Comparison of ENCODE assay signal across 16 cellular contexts in genomic region chr4:38723726-38724506, GRCh38. TPM values are rescaled to one million over a fixed set of nuclear protein-coding genes. Genes with fewer than 3 reads are reported as not detected.
DNase-seq lines count a peak whose midpoint lies in the region; ATAC-seq, FAIRE-seq and TF ChIP-seq lines count a peak whose summit lies in the region.
"Had no signal": no experiment of that assay in that cellular context is flagged by ENCODE, and none has a peak within 500 bp of the region (broad histone marks: within the 10 kb centered on the region; RNA-seq: fewer than 3 reads in every experiment).

No MANE protein-coding gene starts in this region.

- H2BK5ac ChIP-seq in IMR-90 (ENCODE audit: low read depth, low read length, poor library complexity, severe bottlenecking) (no peak overlapping the region), mesendoderm (ENCODE audit: low read length) (no peak overlapping the region)

- H3K9me1 ChIP-seq in IMR-90 (ENCODE audit: insufficient read depth, low read length) = no peaks in the 10 kb centered on the region

- H4K8ac ChIP-seq in IMR-90 (ENCODE audit: low read depth in 2 of 2, low read length in 2 of 2) (no peak overlapping the region), mesendoderm (ENCODE audit: low read depth, low read length) (no peak overlapping the region)

- H3K4ac ChIP-seq in IMR-90 (ENCODE audit: low read depth, low read length) (0 out of 2 replicates have a peak overlapping the region, but pooled peaks have one; percentile 10), mesendoderm (ENCODE audit: low read depth, low read length) (no peak overlapping the region)

- H3K4me2 ChIP-seq in BLaER1 treated with 17β-estradiol and CSF1 and Interleukin-3, amounts not matched to agents 10 nM and 100 nM = peak overlapping the region; percentile 54 to 84 (median 70)
- H3K4me2 ChIP-seq in IMR-90 (ENCODE audit: low read depth, low read length) (no peak overlapping the region), GM12878 (ENCODE audit: control insufficient read depth, insufficient read depth) (no peak overlapping the region), mesendoderm (ENCODE audit: low read length) (no peak overlapping the region)

- 0 out of 2 replicates have a peak overlapping the region, but pooled peaks have one; percentile 6 for H2BK120ac ChIP-seq in IMR-90 (ENCODE audit: low read depth, low read length)
- no peak overlapping the region for H2BK120ac ChIP-seq in mesendoderm (ENCODE audit: low read depth, low read length)

- TF ChIP-seq CTCF in IMR-90 (conservative IDR thresholded peaks at IDR 0.05; ENCODE audit: low read depth, low read length) (no peak), GM12878 (IDR thresholded peaks at IDR 0.05 in 2 of 3, conservative IDR thresholded peaks at IDR 0.05 in 1 of 3; ENCODE audit: control insufficient read depth in 2 of 3, extremely low read depth in 1 of 3, insufficient read depth in 1 of 3, low read depth in 3 of 3, low read length in 3 of 3) (no peak)

- DNase-seq in IMR-90 (no peak), GM12878 (ENCODE audit: low read depth, low spot score) (no peak), mesendoderm (peak; percentile 95), NCI-H1436 treated with DMSO at 0.1 percent for 48 hours (lab: John Stamatoyannopoulos, UW) (no peak), H7 (no peak), sciatic nerve (ENCODE audit: low spot score) (no peak)
- DNase-seq: activated effector memory CD4-positive, alpha-beta T cell treated with anti-CD3 and anti-CD28 coated beads, Interleukin-2, amount 50 U/mL, for 16 hours; aorta; lower lobe of right lung; NCI-H1105 treated with DMSO at 0.1 percent for 48 hours; stimulated activated CD4-positive, alpha-beta T cell treated with anti-CD3 and anti-CD28 coated beads, Interleukin-4, amount 100 ng/mL, for 24 hours had no signal

- BruUV-seq in IMR-90 (replicated peaks; lab: Mats Ljungman, UMichigan) = no TSS peak
- BruUV-seq in GM12878 (replicated peaks; lab: Mats Ljungman, UMichigan) = no TSS peak

- no peak overlapping the region for H2AK5ac ChIP-seq in IMR-90 (ENCODE audit: low read depth, low read length)
- H2AK5ac ChIP-seq in mesendoderm (ENCODE audit: low read length) = no peak overlapping the region

- H3K56ac ChIP-seq in IMR-90 (ENCODE audit: extremely low read depth, insufficient read depth, low read length) = no peak overlapping the region
- no peak overlapping the region for H3K56ac ChIP-seq in mesendoderm (ENCODE audit: low read length)

- H2AK9ac ChIP-seq in IMR-90 (replicated peaks; ENCODE audit: low read depth, low read length, poor library complexity) = peak overlapping the region; percentile 3

- TF ChIP-seq RAD21 in IMR-90 (IDR thresholded peaks at IDR 0.05; ENCODE audit: low read length) = no peak
- TF ChIP-seq RAD21 in GM12878 (IDR thresholded peaks at IDR 0.05; ENCODE audit: insufficient read depth, low read depth, low read length) = no peak

- H2BK20ac ChIP-seq in IMR-90 (ENCODE audit: low read depth, low read length) = no peak overlapping the region; the same call in 1 of the 2 replicates

- H2AFZ ChIP-seq in IMR-90 (replicated peaks; ENCODE audit: low read length, poor library complexity) = no peak overlapping the region
- H2AFZ ChIP-seq in GM12878 (ENCODE audit: control insufficient read depth, low read depth, low read length) = no peak overlapping the region

- H4K20me1 ChIP-seq in BLaER1 treated with 17β-estradiol and CSF1 and Interleukin-3, amounts not matched to agents 10 nM and 100 nM = no peaks in the 10 kb centered on the region
- H4K20me1 ChIP-seq in IMR-90 (ENCODE audit: insufficient read depth, low read length) = no peaks in the 10 kb centered on the region
- no peaks in the 10 kb centered on the region for H4K20me1 ChIP-seq in GM12878 (ENCODE audit: control insufficient read depth, insufficient read depth)

- H3K27me3 ChIP-seq in BLaER1 treated with 17β-estradiol and CSF1 and Interleukin-3, amounts not matched to agents 10 nM and 100 nM = no peaks in the 10 kb centered on the region
- H3K27me3 ChIP-seq in IMR-90 (ENCODE audit: control insufficient read depth, insufficient read depth, low read length) = no peaks in the 10 kb centered on the region; the same call in 1 of the 2 replicates
- H3K27me3 ChIP-seq in GM12878 (replicated peaks in 1 of 2; ENCODE audit: control insufficient read depth in 2 of 2, insufficient read depth in 2 of 2, low read length in 1 of 2) = no peaks in the 10 kb centered on the region
- H3K27me3 ChIP-seq in mesendoderm (ENCODE audit: insufficient read depth, low read length, poor library complexity) = no peaks in the 10 kb centered on the region
- H3K27me3 ChIP-seq in H7 (ENCODE audit: control insufficient read depth, insufficient read depth, low read length) = no peaks in the 10 kb centered on the region
- H3K27me3 ChIP-seq: right atrium auricular region had no signal

- H3K9me3 ChIP-seq in BLaER1 treated with 17β-estradiol and CSF1 and Interleukin-3, amounts not matched to agents 10 nM and 100 nM (replicated peaks in 1 of 11) = peaks cover 6 to 25% (median 15%) of the 10 kb centered on the region in 11 experiments; a peak in 18 of 22 replicates
- H3K9me3 ChIP-seq in IMR-90 (ENCODE audit: control insufficient read depth, insufficient read depth, low read length) (no peaks in the 10 kb centered on the region), GM12878 (replicated peaks; ENCODE audit: control insufficient read depth, insufficient read depth, low read length) (no peaks in the 10 kb centered on the region; the same call in 2 of the 3 replicates)
- H3K9me3 ChIP-seq: HAP-1, lower lobe of right lung, right atrium auricular region had no signal

- no peaks in the 10 kb centered on the region for H3K79me1 ChIP-seq in IMR-90 (ENCODE audit: low read depth in 1 of 2, low read length in 2 of 2)
- no peaks in the 10 kb centered on the region for H3K79me1 ChIP-seq in mesendoderm (ENCODE audit: low read length)

- no peaks in the 10 kb centered on the region for H3K36me3 ChIP-seq in BLaER1 treated with 17β-estradiol and CSF1 and Interleukin-3, amounts not matched to agents 10 nM and 100 nM
- H3K36me3 ChIP-seq in IMR-90 (ENCODE audit: control insufficient read depth, insufficient read depth, low read length) = no peaks in the 10 kb centered on the region
- no peaks in the 10 kb centered on the region for H3K36me3 ChIP-seq in GM12878 (ENCODE audit: control insufficient read depth in 2 of 2, insufficient read depth in 2 of 2, low read length in 1 of 2)
- H3K36me3 ChIP-seq in mesendoderm (ENCODE audit: control insufficient read depth, insufficient read depth, low read length) = no peaks in the 10 kb centered on the region
- no peaks in the 10 kb centered on the region for H3K36me3 ChIP-seq in H7 (replicated peaks; ENCODE audit: control insufficient read depth, insufficient read depth, low read length)
- H3K36me3 ChIP-seq: HAP-1, lower lobe of right lung, right atrium auricular region had no signal

- H2BK15ac ChIP-seq in IMR-90 (ENCODE audit: low read depth, low read length) (no peak overlapping the region), mesendoderm (replicated peaks; ENCODE audit: low read depth) (no peak overlapping the region)

- TF ChIP-seq EP300 in GM12878 (IDR thresholded peaks at IDR 0.05; ENCODE audit: borderline replicate concordance in 1 of 2, control insufficient read depth in 1 of 2, low read depth in 2 of 2, low read length in 2 of 2) = no peak

- H3K4me1 ChIP-seq in BLaER1 treated with 17β-estradiol and CSF1 and Interleukin-3, amounts not matched to agents 10 nM and 100 nM = peaks cover 11 to 28% (median 19%) of the 10 kb centered on the region in 10 experiments
- peaks cover 5% of the 10 kb centered on the region for H3K4me1 ChIP-seq in IMR-90 (ENCODE audit: control insufficient read depth, insufficient read depth, low read length)
- H3K4me1 ChIP-seq in GM12878 (ENCODE audit: control insufficient read depth, insufficient read depth, low read length) = peaks cover 3% of the 10 kb centered on the region
- H3K4me1 ChIP-seq in mesendoderm (ENCODE audit: control insufficient read depth, low read depth, low read length) = peaks cover 7% of the 10 kb centered on the region
- H3K4me1 ChIP-seq: HAP-1 had no signal

- CTCF ChIA-PET in IMR-90 (lab: Yijun Ruan, JAX) = interaction anchor here (0.6 to 1.8 kb wide), 2 partner anchors 20 to 49 kb away, joined by 3 to 6 read pairs; no protein-coding TSS in a partner anchor
- CTCF ChIA-PET in GM12878 (lab: Yijun Ruan, JAX) = interaction anchor here (1.3 kb wide), 1 partner anchor 591 kb away, joined by 4 read pairs; no protein-coding TSS in a partner anchor

- dilution Hi-C loops in IMR-90 (cut with HindIII; ENCODE audit: low sequenced_read_pairs, unreplicated experiment) = no loop called here

- no peak for FAIRE-seq in GM12878 (lab: Jason Lieb, UNC)

- no peak overlapping the region for H3K23ac ChIP-seq in IMR-90 (ENCODE audit: low read depth, low read length)
- no peak overlapping the region for H3K23ac ChIP-seq in mesendoderm (ENCODE audit: low read length)

- H3K79me2 ChIP-seq in GM12878 (ENCODE audit: control insufficient read depth, insufficient read depth, low read length) (no peaks in the 10 kb centered on the region), mesendoderm (ENCODE audit: control insufficient read depth, insufficient read depth, low read length) (no peaks in the 10 kb centered on the region)

- POLR2A ChIA-PET in IMR-90 (lab: Charles Lee; ENCODE audit: unreplicated experiment) = interaction anchor here (0.5 kb wide), 1 partner anchor 30 kb away, joined by 5 read pairs; no protein-coding TSS in a partner anchor
- POLR2A ChIA-PET in GM12878 (lab: Charles Lee) = no interaction called here

- intact Hi-C loops in IMR-90 (cut with micrococcal nuclease) = no loop called here
- intact Hi-C loops in GM12878 (cut with micrococcal nuclease; ENCODE audit: unreplicated experiment) = no loop called here
- intact Hi-C loops in sciatic nerve (cut with DNase I) = no loop called here

- no peak overlapping the region for H3K27ac ChIP-seq in BLaER1 treated with 17β-estradiol and CSF1 and Interleukin-3, amounts not matched to agents 10 nM and 100 nM
- no peak overlapping the region for H3K27ac ChIP-seq in IMR-90 (ENCODE audit: insufficient read depth, low read length)
- H3K27ac ChIP-seq in GM12878 (ENCODE audit: control insufficient read depth, insufficient read depth) = no peak overlapping the region
- no peak overlapping the region for H3K27ac ChIP-seq in mesendoderm (ENCODE audit: low read depth, low read length)
- H3K27ac ChIP-seq: coronary artery, lower lobe of right lung, right atrium auricular region had no signal

- SMC1A ChIA-PET in GM12878 (lab: Charles Lee; ENCODE audit: uncharacterized antibody, unreplicated experiment) = interaction anchor here (1.1 to 2.0 kb wide), 5 partner anchors 9 to 545 kb away, joined by 3 to 6 read pairs (median 3); no protein-coding TSS in a partner anchor

- peak overlapping the region; percentile 16; the same call in 1 of the 2 replicates for H3K18ac ChIP-seq in IMR-90 (ENCODE audit: low read depth, low read length)
- H3K18ac ChIP-seq in mesendoderm (ENCODE audit: low read length) = no peak overlapping the region

- no peak for TF ChIP-seq POLR2A in IMR-90 (IDR thresholded peaks at IDR 0.05; ENCODE audit: low read depth, low read length)
- no peak for TF ChIP-seq POLR2A in GM12878 (IDR thresholded peaks at IDR 0.05; ENCODE audit: low read depth, low read length)

- H3K14ac ChIP-seq in IMR-90 (replicated peaks; ENCODE audit: low read depth, low read length) = peak overlapping the region; percentile 25; the same call in 1 of the 2 replicates

- in situ Hi-C loops in IMR-90 (cut with MboI; ENCODE audit: low sequenced_read_pairs) (loop anchor here (10.0 kb wide), 1 partner anchor 919 kb away; no protein-coding TSS in a partner anchor), GM12878 (cut with MboI) (no loop called here)

- ATAC-seq in IMR-90 (ENCODE audit: low read depth) (peak; percentile 71), GM12878 (no peak), sciatic nerve (no peak), HG02938 (IDR thresholded peaks at IDR 0.05; ENCODE audit: unreplicated experiment) (no peak)
- ATAC-seq: lower lobe of right lung had no signal

- H4K5ac ChIP-seq in IMR-90 (ENCODE audit: low read depth, low read length) (no peak overlapping the region), mesendoderm (ENCODE audit: low read length) (no peak overlapping the region)

- WGBS in IMR-90 (ENCODE audit: extremely low coverage in 2 of 2, insufficient read length in 1 of 2), 2 experiments = 83% methylated on average over 1 of the region's 7 CpGs; no CpG with 5 or more reads in 1 of the 2 experiments
- WGBS in GM12878 (ENCODE audit: insufficient coverage, insufficient replicate concordance, low lambda C conversion rate, missing lambda C conversion rate) = 91% methylated on average over 7 of the region's 7 CpGs
- no CpG with 5 or more reads among the region's 7 CpGs for WGBS in mesendoderm (ENCODE audit: extremely low coverage, insufficient coverage, low lambda C conversion rate)

- no peak overlapping the region for H4K91ac ChIP-seq in IMR-90 (ENCODE audit: insufficient read depth, low read depth, low read length)

- RAD21 ChIA-PET in GM12878 (lab: Charles Lee; ENCODE audit: unreplicated experiment) = interaction anchor here (0.7 kb wide), 1 partner anchor 35 kb away, joined by 3 read pairs; no protein-coding TSS in a partner anchor

- no peak overlapping the region for H3K4me3 ChIP-seq in BLaER1 treated with 17β-estradiol and CSF1 and Interleukin-3, amounts not matched to agents 10 nM and 100 nM
- H3K4me3 ChIP-seq in IMR-90 (ENCODE audit: insufficient read depth, low read depth, low read length) = no peak overlapping the region
- H3K4me3 ChIP-seq in GM12878 = no peak overlapping the region
- no peak overlapping the region for H3K4me3 ChIP-seq in mesendoderm (ENCODE audit: low read length)
- no peak overlapping the region for H3K4me3 ChIP-seq in H7 (ENCODE audit: insufficient read depth, low read depth, low read length)
- H3K4me3 ChIP-seq: coronary artery, HAP-1, lower lobe of right lung, right atrium auricular region had no signal

- no peak overlapping the region for H3K9ac ChIP-seq in BLaER1 treated with 17β-estradiol and CSF1 and Interleukin-3, amounts not matched to agents 10 nM and 100 nM
- H3K9ac ChIP-seq in IMR-90 (ENCODE audit: low read depth, low read length) (no peak overlapping the region), GM12878 (ENCODE audit: control insufficient read depth, insufficient read depth, low read length) (no peak overlapping the region), mesendoderm (ENCODE audit: low read length) (no peak overlapping the region)

RNA-seq across cellular contexts. Expression of gene TLR10, which starts 58.9 kb away (rescaled TPM):
- total RNA-seq in IMR-90 (2012; rRNA removed) (not detected in 2 replicates), GM12878 (2014; rRNA removed) (82.7 and 109 TPM in 2 replicates), GM12878 (2014; rRNA removed; fragmentation: Illumina TruSeq; extraction: Trizol) (107 and 109 TPM in 2 replicates), GM12878 (2021) (50.4 and 52.8 TPM in 2 replicates), sciatic nerve (1.6 TPM)
- polyA plus RNA-seq in IMR-90 (2012; rRNA removed) (not detected in 2 replicates), GM12878 (2011; rRNA removed) (149 and 243 TPM in 2 replicates), GM12878 (2014; fragmentation: Illumina TruSeq; extraction: Trizol) (118 and 166 TPM in 2 replicates), GM12878 (2014; fragmentation: Nextera tagmentation; extraction: Ambion mirVana) (10 to 100 TPM; 31.5 to 41.8 TPM), GM12878 (2014; rRNA removed) (65.8 and 79.3 TPM in 2 replicates), GM12878 (2016; fragmentation: Nextera tagmentation; extraction: Ambion mirVana) (10 to 100 TPM; 45.9 to 47.1 TPM)
- not detected in 2 replicates for polyA plus RNA-seq in IMR-90 (2012; cell fraction: cytosol; rRNA removed)
- polyA plus RNA-seq in IMR-90 (2012; cell fraction: nucleus; rRNA removed; ENCODE audit: low replicate concordance) = not detected in 2 replicates
- total RNA-seq in GM12878 (2013; cell fraction: nucleolus; rRNA removed) = 307 and 331 TPM in 2 replicates
- polyA plus RNA-seq in GM12878 (2011; ENCODE audit: low read depth) = 37.6 TPM
- polyA plus RNA-seq in GM12878 (2011; cell fraction: cytosol; rRNA removed) = 53.5 and 61.0 TPM in 2 replicates
- polyA plus RNA-seq in GM12878 (2011; cell fraction: nucleus; rRNA removed) = 75.6 and 82.5 TPM in 2 replicates
- polyA plus RNA-seq in GM12878 (2012) = 49.5 and 69.6 TPM in 2 replicates
- polyA minus RNA-seq in GM12878 (2011; rRNA and poly(A)+ RNA removed) = 80.6 and 111 TPM in 2 replicates
- 23.4 and 28.1 TPM in 2 replicates for polyA minus RNA-seq in GM12878 (2011; cell fraction: cytosol; rRNA and poly(A)+ RNA removed)
- polyA minus RNA-seq in GM12878 (2011; cell fraction: nucleus; rRNA and poly(A)+ RNA removed) = 39.7 and 47.2 TPM in 2 replicates
- polyA plus RNA-seq in mesendoderm (2013, experiment 1 of 2) = not detected
- 0.01 TPM for polyA plus RNA-seq in mesendoderm (2013, experiment 2 of 2)
- not detected in 2 replicates for total RNA-seq in H7 (2014; rRNA removed; shearing (Covaris generic))
- polyA plus RNA-seq: aorta had no signal

RNA-seq across cellular contexts. Expression of gene KLF3, which starts 59.9 kb away (rescaled TPM):
- total RNA-seq in IMR-90 (2012; rRNA removed) (8.2 and 9.4 TPM in 2 replicates), GM12878 (2014; rRNA removed) (2.2 and 2.3 TPM in 2 replicates), GM12878 (2014; rRNA removed; fragmentation: Illumina TruSeq; extraction: Trizol) (1.9 and 2.6 TPM in 2 replicates), GM12878 (2021) (5.7 and 5.8 TPM in 2 replicates), sciatic nerve (80.8 TPM)
- polyA plus RNA-seq in IMR-90 (2012; rRNA removed) (11.6 and 12.6 TPM in 2 replicates), GM12878 (2011; rRNA removed) (4.1 and 4.7 TPM in 2 replicates), GM12878 (2014; fragmentation: Illumina TruSeq; extraction: Trizol) (4.1 and 4.9 TPM in 2 replicates), GM12878 (2014; fragmentation: Nextera tagmentation; extraction: Ambion mirVana) (1 to 10 TPM; 1.4 to 1.5 TPM), GM12878 (2014; rRNA removed) (2.4 TPM in 2 replicates), GM12878 (2016; fragmentation: Nextera tagmentation; extraction: Ambion mirVana) (1 to 10 TPM; 1.4 to 1.7 TPM)
- polyA plus RNA-seq in IMR-90 (2012; cell fraction: cytosol; rRNA removed) = 5.3 and 7.2 TPM in 2 replicates
- 8.7 and 26.7 TPM in 2 replicates for polyA plus RNA-seq in IMR-90 (2012; cell fraction: nucleus; rRNA removed; ENCODE audit: low replicate concordance)
- 9.0 and 9.1 TPM in 2 replicates for total RNA-seq in GM12878 (2013; cell fraction: nucleolus; rRNA removed)
- 11.5 TPM for polyA plus RNA-seq in GM12878 (2011; ENCODE audit: low read depth)
- 3.3 TPM in 2 replicates for polyA plus RNA-seq in GM12878 (2011; cell fraction: cytosol; rRNA removed)
- 5.8 and 6.0 TPM in 2 replicates for polyA plus RNA-seq in GM12878 (2011; cell fraction: nucleus; rRNA removed)
- polyA plus RNA-seq in GM12878 (2012) = 15.4 and 15.8 TPM in 2 replicates
- 7.2 and 9.9 TPM in 2 replicates for polyA minus RNA-seq in GM12878 (2011; rRNA and poly(A)+ RNA removed)
- polyA minus RNA-seq in GM12878 (2011; cell fraction: cytosol; rRNA and poly(A)+ RNA removed) = 2.8 and 3.8 TPM in 2 replicates
- 12.6 and 20.4 TPM in 2 replicates for polyA minus RNA-seq in GM12878 (2011; cell fraction: nucleus; rRNA and poly(A)+ RNA removed)
- 11.1 TPM for polyA plus RNA-seq in mesendoderm (2013, experiment 1 of 2)
- polyA plus RNA-seq in mesendoderm (2013, experiment 2 of 2) = 11.5 TPM
- total RNA-seq in H7 (2014; rRNA removed; shearing (Covaris generic)) = 8.8 and 13.0 TPM in 2 replicates

Comparison
In these comparisons a context has a peak if more than half of its experiments do, and no peak if none do; other contexts are left out.
1. H3K4me2 ChIP-seq: peak in BLaER1 treated with 17β-estradiol and CSF1 and Interleukin-3, amounts not matched to agents 10 nM and 100 nM (11 of 11); none in IMR-90 (single experiment), GM12878 (single experiment) and mesendoderm (single experiment).
2. RNA of gene TLR10, which starts 58.9 kb away (total RNA-seq): 50.4 to 331 TPM in GM12878; 1.6 TPM in sciatic nerve (single experiment), not detected in IMR-90 and not detected in H7; every median in the first group is over 10 times any median in the second.